Comparison of ENCODE assay signal across 11 cellular contexts in the genomic region with DNA sequence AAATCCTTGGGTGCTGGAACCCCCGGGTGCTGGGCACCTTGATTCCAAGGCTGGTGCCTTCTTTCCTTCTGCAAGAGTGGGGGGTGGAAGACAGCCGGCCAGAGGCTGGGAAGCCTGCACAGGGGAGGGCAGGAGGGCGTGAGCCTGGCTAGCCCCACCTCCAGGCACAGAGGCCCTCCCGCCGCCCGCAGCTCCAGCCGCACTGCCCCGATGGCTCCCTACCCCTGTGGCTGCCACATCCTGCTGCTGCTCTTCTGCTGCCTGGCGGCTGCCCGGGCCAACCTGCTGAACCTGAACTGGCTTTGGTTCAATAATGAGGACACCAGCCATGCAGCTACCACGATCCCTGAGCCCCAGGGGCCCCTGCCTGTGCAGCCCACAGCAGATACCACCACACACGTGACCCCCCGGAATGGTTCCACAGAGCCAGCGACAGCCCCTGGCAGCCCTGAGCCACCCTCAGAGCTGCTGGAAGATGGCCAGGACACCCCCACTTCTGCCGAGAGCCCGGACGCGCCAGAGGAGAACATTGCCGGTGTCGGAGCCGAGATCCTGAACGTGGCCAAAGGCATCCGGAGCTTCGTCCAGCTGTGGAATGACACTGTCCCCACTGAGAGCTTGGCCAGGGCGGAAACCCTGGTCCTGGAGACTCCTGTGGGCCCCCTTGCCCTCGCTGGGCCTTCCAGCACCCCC. TPM values are rescaled to one million over a fixed set of nuclear protein-coding genes. Genes with fewer than 3 reads are reported as not detected.
DNase-seq lines count a peak whose midpoint lies in the region; ATAC-seq, FAIRE-seq and TF ChIP-seq lines count a peak whose summit lies in the region.
"Had no signal": no experiment of that assay in that cellular context is flagged by ENCODE, and none has a peak within 500 bp of the region (broad histone marks: within the 10 kb centered on the region; RNA-seq: fewer than 3 reads in every experiment).

No MANE protein-coding gene starts in this region.

- no peak overlapping the region for H3K4me3 Mint-ChIP-seq in T-helper 17 cell

- H2AFZ ChIP-seq in keratinocyte (ENCODE audit: control insufficient read depth, low read length), result no peak overlapping the region

- no peaks in the 10 kb centered on the region for H3K27me3 Mint-ChIP-seq in T-helper 17 cell

- peaks cover 13% of the 10 kb centered on the region for H3K79me2 ChIP-seq in keratinocyte (ENCODE audit: control insufficient read depth, insufficient read depth, low read length)

- H3K4me3 ChIP-seq in keratinocyte (ENCODE audit: control insufficient read depth in 2 of 3, extremely low read depth in 1 of 3, insufficient read depth in 2 of 3, low read depth in 1 of 3, low read length in 3 of 3) (no peak overlapping the region), upper lobe of right lung (peak overlapping the region; percentile 37)

- H3K4me1 Mint-ChIP-seq in T-helper 17 cell, result no peaks in the 10 kb centered on the region

- FAIRE-seq in keratinocyte (lab: Jason Lieb, UNC), result no peak

- peak overlapping the region; percentile 32 for H3K4me2 ChIP-seq in keratinocyte (ENCODE audit: control insufficient read depth, extremely low read depth, insufficient read depth, low read depth, low read length)

- no peak overlapping the region for H3K27ac Mint-ChIP-seq in T-helper 17 cell

- H3K27ac ChIP-seq in keratinocyte (ENCODE audit: control insufficient read depth, insufficient read depth, low read length), result no peak overlapping the region
- peak overlapping the region; percentile 42 for H3K27ac ChIP-seq in upper lobe of right lung

- H3K9me1 ChIP-seq in keratinocyte (ENCODE audit: control insufficient read depth, extremely low read depth, insufficient read depth, low read length), result no peaks in the 10 kb centered on the region

- dilution Hi-C loops in keratinocyte (cut with MboI; ENCODE audit: extremely low pct_ligation_motif_present, low sequenced_read_pairs), result no loop called here

- H3K27me3 ChIP-seq in keratinocyte (ENCODE audit: control insufficient read depth, extremely low read depth, insufficient read depth, low read length), result no peaks in the 10 kb centered on the region
- H3K27me3 ChIP-seq in upper lobe of right lung, result no peaks in the 10 kb centered on the region

- H3K9me3 ChIP-seq in keratinocyte (ENCODE audit: control insufficient read depth, low read depth, low read length) (no peaks in the 10 kb centered on the region), upper lobe of right lung (no peaks in the 10 kb centered on the region), T-helper 17 cell (ENCODE audit: control insufficient read depth, low read length, poor library complexity, severe bottlenecking) (no peaks in the 10 kb centered on the region)

- DNase-seq in NCI-H1417 (lab: John Stamatoyannopoulos, UW), result peak in 2 of 3 experiments; percentile 65 to 72
- no peak for DNase-seq in NCI-H1417 treated with DMSO at 0.1 percent for 48 hours (lab: John Stamatoyannopoulos, UW)
- peak; percentile 67 for DNase-seq in astrocyte of the hippocampus (ENCODE audit: low read depth, low spot score)
- no peak for DNase-seq in keratinocyte (ENCODE audit: low read depth, low spot score)
- DNase-seq in upper lobe of right lung, result no peak
- no peak for DNase-seq in activated CD4-positive, alpha-beta T cell treated with anti-CD3 and anti-CD28 coated beads for 1 hour
- no peak for DNase-seq in GM19238 (ENCODE audit: insufficient read length, low spot score)
- DNase-seq in T-helper 17 cell, result no peak
- DNase-seq: ACHN; activated CD8-positive, alpha-beta memory T cell treated with anti-CD3 and anti-CD28 coated beads, Interleukin-2, amount 50 U/mL, for 48 hours; NCI-H1436 had no signal

- H3K4me1 ChIP-seq in keratinocyte (ENCODE audit: control insufficient read depth, extremely low read depth, insufficient read depth, low read length) (peaks cover 26% of the 10 kb centered on the region), upper lobe of right lung (peaks cover 4% of the 10 kb centered on the region)

- intact Hi-C loops in upper lobe of right lung (cut with DNase I), result loop anchor here (10.0 kb wide), 1 partner anchor 311 kb away; no protein-coding TSS in a partner anchor

- H3K36me3 ChIP-seq in keratinocyte (ENCODE audit: control insufficient read depth in 2 of 2, extremely low read depth in 1 of 2, insufficient read depth in 2 of 2, low read length in 2 of 2) (peaks cover 0 to 3% of the 10 kb centered on the region in 2 experiments), upper lobe of right lung (no peaks in the 10 kb centered on the region)

- ATAC-seq in upper lobe of right lung (peak; percentile 54), T-helper 17 cell (no peak)

- H3K9ac ChIP-seq in keratinocyte (ENCODE audit: control insufficient read depth, extremely low read depth, insufficient read depth, low read length), result no peak overlapping the region

- H3K36me3 Mint-ChIP-seq in T-helper 17 cell (ENCODE audit: low read depth), result no peaks in the 10 kb centered on the region

- TF ChIP-seq CTCF in keratinocyte (optimal IDR thresholded peaks at IDR 0.05 in 1 of 3, IDR thresholded peaks at IDR 0.05 in 1 of 3, conservative IDR thresholded peaks at IDR 0.05 in 1 of 3; ENCODE audit: extremely low read depth in 1 of 3, insufficient read depth in 2 of 3, low read length in 3 of 3) (no peak), upper lobe of right lung (IDR thresholded peaks at IDR 0.05) (no peak)

- peaks cover 13% of the 10 kb centered on the region for H4K20me1 ChIP-seq in keratinocyte (ENCODE audit: control insufficient read depth, extremely low read depth, insufficient read depth, low read length)

RNA-seq across cellular contexts. Expression of a gene that starts 50.5 kb away (rescaled TPM):
- polyA plus RNA-seq in keratinocyte, result 13.0 to 24.0 TPM (median 18.9 TPM) in 3 replicates
- polyA plus RNA-seq in keratinocyte (2011; ENCODE audit: low read depth), result 3.9 TPM
- polyA plus RNA-seq in keratinocyte (2011; cell fraction: cytosol; rRNA removed), result 3.2 and 8.8 TPM in 2 replicates
- polyA plus RNA-seq in keratinocyte (2011; cell fraction: nucleus; rRNA removed), result 44.9 and 77.1 TPM in 2 replicates
- polyA plus RNA-seq in keratinocyte (2012; ENCODE audit: low replicate concordance), result 9.3 and 34.2 TPM in 2 replicates
- polyA minus RNA-seq in keratinocyte, result 11.7 to 21.3 TPM (median 14.4 TPM) in 3 replicates
- 32.4 TPM for polyA minus RNA-seq in keratinocyte (2011; cell fraction: cytosol; rRNA and poly(A)+ RNA removed)
- polyA minus RNA-seq in keratinocyte (2011; cell fraction: nucleus; rRNA and poly(A)+ RNA removed), result 84.5 and 98.7 TPM in 2 replicates
- 60.4 TPM for total RNA-seq in upper lobe of right lung
- 10 to 100 TPM in 1 of 2 donors, 1 to 10 TPM in 1; 5.4 to 17.1 TPM for total RNA-seq in T-helper 17 cell

Comparison
In these comparisons a context has a peak if more than half of its experiments do, and no peak if none do; other contexts are left out.
1. DNase-seq: peak in NCI-H1417 (2 of 3) and astrocyte of the hippocampus (single experiment); none in NCI-H1417 treated with DMSO at 0.1 percent for 48 hours (single experiment), keratinocyte (single experiment), upper lobe of right lung (single experiment), activated CD4-positive, alpha-beta T cell treated with anti-CD3 and anti-CD28 coated beads for 1 hour (single experiment), GM19238 (single experiment) and T-helper 17 cell (0 of 3).